8 cellular contexts compared by ENCODE assay signal in the genomic region with DNA sequence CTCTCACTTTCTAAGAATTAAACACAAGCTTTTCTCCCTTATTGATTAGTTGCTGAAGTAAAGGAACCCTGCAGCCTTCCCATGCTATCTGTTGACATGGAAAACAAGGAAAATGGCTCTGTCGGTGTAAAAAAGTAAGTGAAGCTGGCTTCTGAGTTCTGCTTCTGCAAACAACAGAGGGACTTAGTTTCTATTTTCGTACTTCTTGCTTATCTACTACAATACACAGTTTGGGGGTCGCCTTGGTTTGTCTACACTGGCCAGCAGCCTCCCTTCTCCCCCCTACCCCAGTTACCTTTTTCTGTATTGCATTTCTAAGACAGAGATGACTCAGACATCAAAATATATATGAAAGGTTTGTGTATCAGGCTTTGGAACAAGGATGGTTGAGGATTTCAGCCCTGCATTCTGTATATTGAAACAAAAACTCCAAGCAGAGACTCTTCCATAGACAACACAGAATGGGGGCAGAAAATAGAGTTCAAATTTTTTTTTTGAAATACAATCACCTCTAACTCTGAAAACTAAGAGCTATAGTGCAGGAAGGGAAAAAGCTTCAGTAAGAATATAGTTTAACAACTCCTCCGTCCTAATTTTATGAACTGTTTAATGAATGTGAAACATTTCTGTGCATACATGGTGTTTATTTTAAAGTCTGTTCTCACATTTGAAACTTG. TPM values are rescaled to one million over a fixed set of nuclear protein-coding genes. Genes with fewer than 3 reads are reported as not detected.
A peak's percentile ranks its signal among the peaks of the same experiment; 100 is the strongest.
DNase-seq lines count a peak whose midpoint lies in the region; ATAC-seq and TF ChIP-seq lines count a peak whose summit lies in the region.

No MANE protein-coding gene starts in this region.

- no peaks in the 10 kb centered on the region for H3K79me2 ChIP-seq in SU-DHL-6 (ENCODE audit: insufficient read depth, low read length)
- H3K79me2 ChIP-seq in hepatocyte, result no peaks in the 10 kb centered on the region

- H3K4me3 Mint-ChIP-seq in activated naive CD4-positive, alpha-beta T cell treated with anti-CD3 and anti-CD28 coated beads for 36 hours, result peak overlapping the region; percentile 73
- peak overlapping the region; percentile 63 to 81 for H3K4me3 Mint-ChIP-seq in stimulated activated naive B cell treated with anti-CD40 and anti-IgM and Interleukin-4, amounts not matched to agents 10 μg/mL and 1 μg/mL and 100 μg/mL, for 72 hours

- ATAC-seq in stimulated activated naive B cell treated with anti-CD40 and anti-IgM and Interleukin-4, amounts not matched to agents 10 μg/mL and 1 μg/mL and 100 μg/mL, for 72 hours (replicated peaks), result no peak

- H3K36me3 ChIP-seq in SU-DHL-6 (ENCODE audit: low read length), result no peaks in the 10 kb centered on the region
- no peaks in the 10 kb centered on the region for H3K36me3 ChIP-seq in hepatocyte (replicated peaks; ENCODE audit: insufficient read depth, low read depth)

- no peak for TF ChIP-seq CTCF in SU-DHL-6 (IDR thresholded peaks at IDR 0.05; ENCODE audit: insufficient read depth, low read length, poor library complexity, severe bottlenecking)
- TF ChIP-seq CTCF in hepatocyte (IDR thresholded peaks at IDR 0.05; ENCODE audit: poor library complexity), result no peak

- peaks cover 44% of the 10 kb centered on the region for H3K4me1 Mint-ChIP-seq in activated naive CD4-positive, alpha-beta T cell treated with anti-CD3 and anti-CD28 coated beads for 36 hours (ENCODE audit: low read depth)
- peaks cover 12 to 23% of the 10 kb centered on the region in 2 donors for H3K4me1 Mint-ChIP-seq in stimulated activated naive B cell treated with anti-CD40 and anti-IgM and Interleukin-4, amounts not matched to agents 10 μg/mL and 1 μg/mL and 100 μg/mL, for 72 hours

- H3K4me3 ChIP-seq in SU-DHL-6 (ENCODE audit: insufficient read depth, low read length, poor library complexity, severe bottlenecking) (peak overlapping the region; percentile 52), hepatocyte (peak overlapping the region; percentile 5)

- H2AFZ ChIP-seq in SU-DHL-6 (ENCODE audit: low read depth, low read length, severe bottlenecking) (peak overlapping the region; percentile 92), hepatocyte (peak overlapping the region; percentile 76)

- H3K36me3 Mint-ChIP-seq in activated naive CD4-positive, alpha-beta T cell treated with anti-CD3 and anti-CD28 coated beads for 36 hours (ENCODE audit: low read depth), result peaks cover 8% of the 10 kb centered on the region
- peaks cover 6 to 10% of the 10 kb centered on the region in 2 donors for H3K36me3 Mint-ChIP-seq in stimulated activated naive B cell treated with anti-CD40 and anti-IgM and Interleukin-4, amounts not matched to agents 10 μg/mL and 1 μg/mL and 100 μg/mL, for 72 hours

- H3K4me1 ChIP-seq in hepatocyte (ENCODE audit: insufficient read depth), result peaks cover 28% of the 10 kb centered on the region

- peaks cover 33% of the 10 kb centered on the region for H3F3A ChIP-seq in SU-DHL-6 (ENCODE audit: insufficient read depth)

- H3K9me3 ChIP-seq in SU-DHL-6 (ENCODE audit: insufficient read depth, low read length), result no peaks in the 10 kb centered on the region
- H3K9me3 ChIP-seq in hepatocyte (ENCODE audit: low read depth), result no peaks in the 10 kb centered on the region

- H3K9me3 Mint-ChIP-seq in activated naive CD4-positive, alpha-beta T cell treated with anti-CD3 and anti-CD28 coated beads for 36 hours, result peaks cover 10% of the 10 kb centered on the region
- peaks cover 5 to 9% of the 10 kb centered on the region in 2 donors for H3K9me3 Mint-ChIP-seq in stimulated activated naive B cell treated with anti-CD40 and anti-IgM and Interleukin-4, amounts not matched to agents 10 μg/mL and 1 μg/mL and 100 μg/mL, for 72 hours

- no peaks in the 10 kb centered on the region for H3K27me3 Mint-ChIP-seq in activated naive CD4-positive, alpha-beta T cell treated with anti-CD3 and anti-CD28 coated beads for 36 hours (ENCODE audit: low read depth)
- H3K27me3 Mint-ChIP-seq in stimulated activated naive B cell treated with anti-CD40 and anti-IgM and Interleukin-4, amounts not matched to agents 10 μg/mL and 1 μg/mL and 100 μg/mL, for 72 hours, result peaks cover 0 to 5% of the 10 kb centered on the region in 2 donors

- H3K27me3 ChIP-seq in SU-DHL-6 (ENCODE audit: low read length) (no peaks in the 10 kb centered on the region), hepatocyte (no peaks in the 10 kb centered on the region)

- H4K20me1 ChIP-seq in SU-DHL-6 (ENCODE audit: low read depth, low read length) (no peaks in the 10 kb centered on the region), hepatocyte (ENCODE audit: insufficient read depth, poor library complexity, severe bottlenecking) (no peaks in the 10 kb centered on the region)

- no peak for DNase-seq in activated naive CD4-positive, alpha-beta T cell treated with anti-CD3 and anti-CD28 coated beads for 36 hours
- DNase-seq in activated naive CD4-positive, alpha-beta T cell treated with anti-CD3 and anti-CD28 coated beads, Interleukin-2, amount 50 U/mL, for 16 hours, result no peak
- no peak for DNase-seq in hepatocyte (ENCODE audit: low spot score)
- no peak for DNase-seq in stimulated activated naive B cell treated with anti-CD40 and anti-IgM and Interleukin-4, amounts not matched to agents 10 μg/mL and 1 μg/mL and 100 μg/mL, for 72 hours
- DNase-seq in occipital lobe (lab: John Stamatoyannopoulos, UW), result no peak
- DNase-seq in stimulated activated CD4-positive, alpha-beta T cell treated with anti-CD3 and anti-CD28 coated beads, Interleukin-2, amount 100 ng/mL, for 24 hours, result no peak
- no peak for DNase-seq in NCI-H2107 (lab: John Stamatoyannopoulos, UW)

- peak overlapping the region; percentile 44 for H3K9ac ChIP-seq in SU-DHL-6 (ENCODE audit: low read length)

- H3K27ac ChIP-seq in SU-DHL-6 (ENCODE audit: low read depth, low read length) (peak overlapping the region; percentile 79), hepatocyte (peak overlapping the region; percentile 69)

- CTCF ChIA-PET in activated naive CD4-positive, alpha-beta T cell treated with anti-CD3 and anti-CD28 coated beads for 36 hours (lab: Charles Lee), result interaction anchor here (0.7 to 1.4 kb wide), 7 partner anchors 14 to 214 kb away, joined by 3 to 5 read pairs (median 3); partner anchors contain the start of gene PRKACB

- H3K27ac Mint-ChIP-seq in activated naive CD4-positive, alpha-beta T cell treated with anti-CD3 and anti-CD28 coated beads for 36 hours, result no peak overlapping the region
- H3K27ac Mint-ChIP-seq in stimulated activated naive B cell treated with anti-CD40 and anti-IgM and Interleukin-4, amounts not matched to agents 10 μg/mL and 1 μg/mL and 100 μg/mL, for 72 hours, result peak overlapping the region; percentile 1

- WGBS in hepatocyte (ENCODE audit: low lambda C conversion rate, missing lambda C conversion rate), result 19% methylated on average over 4 of the region's 4 CpGs

- no peaks in the 10 kb centered on the region for H3K9me2 ChIP-seq in SU-DHL-6 (replicated peaks; ENCODE audit: insufficient read depth, low read length)
- no peaks in the 10 kb centered on the region for H3K9me2 ChIP-seq in hepatocyte (replicated peaks; ENCODE audit: insufficient read depth)

- intact Hi-C loops in activated naive CD4-positive, alpha-beta T cell treated with anti-CD3 and anti-CD28 coated beads for 36 hours (cut with micrococcal nuclease), result loop anchor here (2.0 to 10.0 kb wide), 6 partner anchors 130 to 1402 kb away; partner anchors contain the start of genes BCL10, SSX2IP, TTLL7 and ZNHIT6

- H3K4me2 ChIP-seq in SU-DHL-6 (ENCODE audit: low read depth, low read length, poor library complexity, severe bottlenecking), result peak overlapping the region; percentile 98
- peak overlapping the region; percentile 72 for H3K4me2 ChIP-seq in hepatocyte

RNA-seq across cellular contexts. Expression of gene SAMD13, which starts 1.8 kb away (rescaled TPM):
- total RNA-seq in activated naive CD4-positive, alpha-beta T cell treated with anti-CD3 and anti-CD28 coated beads for 36 hours, result under 1 TPM; 0.30 to 0.36 TPM
- total RNA-seq in hepatocyte (1.3 and 2.4 TPM in 2 replicates), occipital lobe (4.5 TPM)
- 0.88 and 2.6 TPM in 2 replicates for polyA plus RNA-seq in hepatocyte
